ENCODE assay signal across 20 cellular contexts in the genomic region with DNA sequence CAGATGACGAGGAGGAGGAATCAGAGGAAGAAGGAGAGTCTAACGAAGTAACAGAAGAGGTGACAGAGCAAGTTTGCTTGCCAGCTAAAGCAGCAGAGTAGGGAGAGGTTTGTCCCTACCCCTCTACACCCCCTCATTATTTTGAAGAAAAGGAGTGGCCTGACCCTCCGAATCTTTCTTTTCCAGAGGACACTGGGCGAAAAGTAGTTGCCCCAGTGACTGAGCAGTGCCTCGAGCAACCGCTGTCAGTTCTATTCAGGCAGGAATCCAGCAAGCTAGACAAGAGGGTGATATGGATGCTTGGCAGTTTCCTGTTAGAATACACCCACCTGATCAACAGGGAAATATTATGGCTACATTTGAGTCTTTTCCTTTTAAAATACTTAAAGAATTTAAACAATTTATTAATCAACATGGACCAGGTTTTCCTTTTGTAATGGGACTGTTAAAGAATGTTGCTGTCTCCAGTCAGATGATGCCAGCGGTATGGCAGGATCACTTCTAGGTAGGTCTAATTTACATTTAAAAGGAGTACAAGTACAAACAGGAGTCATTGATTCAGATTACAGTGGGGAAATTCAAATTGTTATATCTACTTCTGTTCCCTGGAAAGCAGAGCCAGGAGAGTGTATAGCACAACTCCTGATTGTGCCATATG. TPM values are rescaled to one million over a fixed set of nuclear protein-coding genes. Genes with fewer than 3 reads are reported as not detected.
DNase-seq lines count a peak whose midpoint lies in the region; ATAC-seq and TF ChIP-seq lines count a peak whose summit lies in the region.
"Had no signal": no experiment of that assay in that cellular context is flagged by ENCODE, and none has a peak within 500 bp of the region (broad histone marks: within the 10 kb centered on the region; RNA-seq: fewer than 3 reads in every experiment).

No MANE protein-coding gene starts in this region.

- no peak for DNase-seq in activated naive CD8-positive, alpha-beta T cell treated with anti-CD3 and anti-CD28 coated beads for 36 hours
- no peak for DNase-seq in activated naive CD8-positive, alpha-beta T cell treated with anti-CD3 and anti-CD28 coated beads, Interleukin-2, amount 50 U/mL, for 24 hours
- DNase-seq in T-cell, result no peak
- no peak for DNase-seq in type B pancreatic cell (ENCODE audit: extremely low spot score, unreplicated experiment)
- no peak for DNase-seq in DMS79 treated with DMSO at 0.1 percent for 48 hours (lab: John Stamatoyannopoulos, UW)
- DNase-seq in mucosa of gallbladder (ENCODE audit: low spot score), result no peak
- no peak for DNase-seq in left lobe of liver (ENCODE audit: low spot score)
- DNase-seq: DMS53, Karpas-422, MM.1S, NCI-H1092 treated with DMSO at 0.1 percent for 48 hours, NCI-H2081 treated with DMSO at 0.1 percent for 48 hours, NCI-H510A, NCI-H82, PC-9 had no signal

- no peaks in the 10 kb centered on the region for H3K36me3 ChIP-seq in iPS-20b (ENCODE audit: insufficient read depth, low read depth, low read length)
- H3K36me3 ChIP-seq: BLaER1 treated with 17β-estradiol and CSF1 and Interleukin-3, amounts not matched to agents 10 nM and 100 nM; SJSA1 had no signal

- H3K27me3 Mint-ChIP-seq in activated naive CD8-positive, alpha-beta T cell treated with anti-CD3 and anti-CD28 coated beads for 36 hours, result no peaks in the 10 kb centered on the region
- H3K27me3 Mint-ChIP-seq in activated naive CD8-positive, alpha-beta T cell treated with anti-CD3 and anti-CD28 coated beads, Interleukin-2, amount 50 U/mL, for 24 hours, result no peaks in the 10 kb centered on the region
- H3K27me3 Mint-ChIP-seq in T-cell (no peaks in the 10 kb centered on the region), type B pancreatic cell (no peaks in the 10 kb centered on the region)

- no peak for TF ChIP-seq CTCF in type B pancreatic cell (conservative IDR thresholded peaks at IDR 0.05)

- H3K4me3 ChIP-seq in iPS-20b (ENCODE audit: low read length), result 0 out of 2 replicates have a peak overlapping the region, but pooled peaks have one; percentile 26
- H3K4me3 ChIP-seq: A549; BLaER1 treated with 17β-estradiol and CSF1 and Interleukin-3, amounts not matched to agents 10 nM and 100 nM; PC-9; SJSA1 had no signal

- H3K27me3 ChIP-seq in iPS-20b (ENCODE audit: insufficient read depth, low read length), result no peaks in the 10 kb centered on the region
- H3K27me3 ChIP-seq: BLaER1 treated with 17β-estradiol and CSF1 and Interleukin-3, amounts not matched to agents 10 nM and 100 nM; SJSA1 had no signal

- H3K9me3 ChIP-seq in iPS-20b (ENCODE audit: insufficient read depth, low read depth, low read length), result no peaks in the 10 kb centered on the region
- H3K9me3 ChIP-seq: A549; BLaER1 treated with 17β-estradiol and CSF1 and Interleukin-3, amounts not matched to agents 10 nM and 100 nM; SJSA1 had no signal

- CTCF ChIA-PET in T-cell (lab: Charles Lee), result interaction anchor here in 1 of 2 donors (0.6 kb wide), 1 partner anchor 77 kb away, joined by 3 read pairs; no protein-coding TSS in a partner anchor

- no peaks in the 10 kb centered on the region for H3K36me3 Mint-ChIP-seq in activated naive CD8-positive, alpha-beta T cell treated with anti-CD3 and anti-CD28 coated beads for 36 hours
- no peaks in the 10 kb centered on the region for H3K36me3 Mint-ChIP-seq in activated naive CD8-positive, alpha-beta T cell treated with anti-CD3 and anti-CD28 coated beads, Interleukin-2, amount 50 U/mL, for 24 hours (ENCODE audit: low read depth)
- H3K36me3 Mint-ChIP-seq in T-cell (no peaks in the 10 kb centered on the region), type B pancreatic cell (no peaks in the 10 kb centered on the region)

- peak overlapping the region; percentile 2 for H3K4me3 Mint-ChIP-seq in activated naive CD8-positive, alpha-beta T cell treated with anti-CD3 and anti-CD28 coated beads for 36 hours
- H3K4me3 Mint-ChIP-seq in activated naive CD8-positive, alpha-beta T cell treated with anti-CD3 and anti-CD28 coated beads, Interleukin-2, amount 50 U/mL, for 24 hours, result no peak overlapping the region
- H3K4me3 Mint-ChIP-seq in T-cell (peak overlapping the region in 2 of 3 donors; percentile 42 to 80), type B pancreatic cell (peak overlapping the region; percentile 32)

- H3K4me1 Mint-ChIP-seq in activated naive CD8-positive, alpha-beta T cell treated with anti-CD3 and anti-CD28 coated beads for 36 hours, result peaks cover 27% of the 10 kb centered on the region
- H3K4me1 Mint-ChIP-seq in activated naive CD8-positive, alpha-beta T cell treated with anti-CD3 and anti-CD28 coated beads, Interleukin-2, amount 50 U/mL, for 24 hours, result peaks cover 7% of the 10 kb centered on the region
- peaks cover 37 to 56% (median 37%) of the 10 kb centered on the region in 3 donors for H3K4me1 Mint-ChIP-seq in T-cell
- peaks cover 6% of the 10 kb centered on the region for H3K4me1 Mint-ChIP-seq in type B pancreatic cell (ENCODE audit: unreplicated experiment)

- POLR2A ChIA-PET in T-cell (lab: Charles Lee), result interaction anchor here in 1 of 2 donors (0.5 kb wide), 1 partner anchor 931 kb away, joined by 3 read pairs; no protein-coding TSS in a partner anchor

- H3K4me1 ChIP-seq in iPS-20b (ENCODE audit: insufficient read depth, low read length), result peaks cover 23% of the 10 kb centered on the region
- H3K4me1 ChIP-seq: A549, SJSA1 had no signal

- H3K27ac Mint-ChIP-seq in activated naive CD8-positive, alpha-beta T cell treated with anti-CD3 and anti-CD28 coated beads for 36 hours, result peak overlapping the region; percentile 32
- H3K27ac Mint-ChIP-seq in activated naive CD8-positive, alpha-beta T cell treated with anti-CD3 and anti-CD28 coated beads, Interleukin-2, amount 50 U/mL, for 24 hours, result no peak overlapping the region
- H3K27ac Mint-ChIP-seq in T-cell (peak overlapping the region; percentile 80 to 89), type B pancreatic cell (peak overlapping the region; percentile 85)

- no peak overlapping the region for H3K27ac ChIP-seq in iPS-20b (ENCODE audit: low read length)
- H3K27ac ChIP-seq: A549; BLaER1 treated with 17β-estradiol and CSF1 and Interleukin-3, amounts not matched to agents 10 nM and 100 nM; PC-9; SJSA1 had no signal

- H3K9me3 Mint-ChIP-seq in activated naive CD8-positive, alpha-beta T cell treated with anti-CD3 and anti-CD28 coated beads for 36 hours, result no peaks in the 10 kb centered on the region
- H3K9me3 Mint-ChIP-seq in activated naive CD8-positive, alpha-beta T cell treated with anti-CD3 and anti-CD28 coated beads, Interleukin-2, amount 50 U/mL, for 24 hours, result no peaks in the 10 kb centered on the region
- H3K9me3 Mint-ChIP-seq in T-cell, result no peaks in the 10 kb centered on the region
- no peaks in the 10 kb centered on the region for H3K9me3 Mint-ChIP-seq in type B pancreatic cell

- H3K9ac ChIP-seq in iPS-20b (ENCODE audit: low read depth, low read length), result peak overlapping the region; percentile 42; the same call in 1 of the 2 replicates
- H3K9ac ChIP-seq: BLaER1 treated with 17β-estradiol and CSF1 and Interleukin-3, amounts not matched to agents 10 nM and 100 nM had no signal

- ATAC-seq in activated naive CD8-positive, alpha-beta T cell treated with anti-CD3 and anti-CD28 coated beads, Interleukin-2, amount 50 U/mL, for 24 hours, result no peak
- ATAC-seq in T-cell (replicated peaks in 1 of 4) (no peak), left lobe of liver (no peak)
- ATAC-seq: A549, HCT116 had no signal

RNA-seq across cellular contexts. Expression of a gene that starts 31.9 kb away (rescaled TPM):
- total RNA-seq in activated naive CD8-positive, alpha-beta T cell treated with anti-CD3 and anti-CD28 coated beads for 36 hours, result 1 to 10 TPM; 4.3 to 5.1 TPM
- total RNA-seq in T-cell (10 to 100 TPM in 1 of 5 donors, 1 to 10 TPM in 4; 6.3 to 11.0 (median 8.1) TPM), type B pancreatic cell (ENCODE audit: low replicate concordance) (27.1 and 42.8 TPM in 2 replicates), mucosa of gallbladder (8.6 TPM), left lobe of liver (6.7 TPM)
